9 cellular contexts compared by ENCODE assay signal in the genomic region with DNA sequence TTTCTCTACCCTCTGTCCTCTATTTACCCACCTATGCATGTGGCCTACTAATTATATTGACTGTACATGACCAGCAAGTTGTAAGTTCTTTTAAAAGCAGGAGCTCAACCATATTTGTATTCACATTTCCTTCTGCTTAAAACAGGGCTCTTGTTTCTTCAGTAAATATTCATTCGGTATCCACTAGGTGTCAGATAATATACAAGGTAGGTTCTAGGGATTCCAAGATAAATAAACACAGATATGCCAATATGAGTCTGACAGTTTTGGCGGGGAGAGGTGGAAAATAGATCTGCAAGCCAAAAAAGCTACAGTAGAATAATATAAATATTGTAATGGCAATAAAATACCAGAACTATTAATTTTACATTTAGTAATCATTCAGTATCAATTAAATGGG. TPM values are rescaled to one million over a fixed set of nuclear protein-coding genes. Genes with fewer than 3 reads are reported as not detected.
A peak's percentile ranks its signal among the peaks of the same experiment; 100 is the strongest.
DNase-seq lines count a peak whose midpoint lies in the region; TF ChIP-seq lines count a peak whose summit lies in the region.
"Had no signal": no experiment of that assay in that cellular context is flagged by ENCODE, and none has a peak within 500 bp of the region (broad histone marks: within the 10 kb centered on the region; RNA-seq: fewer than 3 reads in every experiment).

No MANE protein-coding gene starts in this region.

- peak; percentile 10 for DNase-seq in NOMO-1 treated with DMSO at 0.1 percent for 48 hours (lab: John Stamatoyannopoulos, UW; ENCODE audit: unreplicated experiment)
- no peak for DNase-seq in NOMO-1 (lab: John Stamatoyannopoulos, UW; ENCODE audit: unreplicated experiment in 2 of 2)
- DNase-seq in NCI-H2227 (lab: John Stamatoyannopoulos, UW; ENCODE audit: unreplicated experiment), result peak; percentile 3
- DNase-seq in chondrocyte (ENCODE audit: low spot score), result no peak
- DNase-seq in renal cortical epithelial cell (ENCODE audit: low read depth), result peak; percentile 53
- no peak for DNase-seq in activated effector memory CD4-positive, alpha-beta T cell treated with anti-CD3 and anti-CD28 coated beads, Interleukin-2, amount 50 U/mL, for 16 hours
- no peak for DNase-seq in amniotic stem cell (lab: John Stamatoyannopoulos, UW)
- no peak for DNase-seq in CD14-positive monocyte (ENCODE audit: low spot score)
- DNase-seq: nucleus accumbens had no signal

- intact Hi-C loops in CD14-positive monocyte (cut with micrococcal nuclease), result no loop called here

- TF ChIP-seq CTCF in chondrocyte (IDR thresholded peaks at IDR 0.05) (peak; percentile 59), CD14-positive monocyte (IDR thresholded peaks at IDR 0.05) (no peak)

- H3K27ac Mint-ChIP-seq in chondrocyte (ENCODE audit: unreplicated experiment), result no peak overlapping the region
- no peak overlapping the region for H3K27ac Mint-ChIP-seq in CD14-positive monocyte

- H3K27me3 Mint-ChIP-seq in chondrocyte (ENCODE audit: low read depth) (no peaks in the 10 kb centered on the region), CD14-positive monocyte (ENCODE audit: low read depth in 3 of 3) (peaks cover 0 to 2% (median 2%) of the 10 kb centered on the region in 3 donors)

- H3K4me3 Mint-ChIP-seq in chondrocyte (ENCODE audit: unreplicated experiment) (no peak overlapping the region), CD14-positive monocyte (no peak overlapping the region)

- H3K4me1 Mint-ChIP-seq in chondrocyte (ENCODE audit: low read depth) (no peaks in the 10 kb centered on the region), CD14-positive monocyte (no peaks in the 10 kb centered on the region)

- H3K36me3 Mint-ChIP-seq in chondrocyte (ENCODE audit: low read depth) (no peaks in the 10 kb centered on the region), CD14-positive monocyte (no peaks in the 10 kb centered on the region)

- no peaks in the 10 kb centered on the region for H3K9me3 Mint-ChIP-seq in chondrocyte (ENCODE audit: low read depth)
- no peaks in the 10 kb centered on the region for H3K9me3 Mint-ChIP-seq in CD14-positive monocyte

RNA-seq across cellular contexts. Expression of gene RAB30, which starts 15.3 kb away (rescaled TPM):
- total RNA-seq in chondrocyte, result 52.6 to 55.2 TPM (median 54.0 TPM) in 3 replicates
- total RNA-seq in renal cortical epithelial cell, result 8.3 and 24.0 TPM in 2 replicates
- under 1 TPM; 0.54 to 0.67 TPM for polyA plus RNA-seq in CD14-positive monocyte

Comparison
In these comparisons a context has a peak if more than half of its experiments do, and no peak if none do; other contexts are left out.
1. DNase-seq: peak in NOMO-1 treated with DMSO at 0.1 percent for 48 hours (single experiment), NCI-H2227 (single experiment) and renal cortical epithelial cell (single experiment); none in NOMO-1 (0 of 2), chondrocyte (single experiment), activated effector memory CD4-positive, alpha-beta T cell treated with anti-CD3 and anti-CD28 coated beads, Interleukin-2, amount 50 U/mL, for 16 hours (single experiment), amniotic stem cell (single experiment) and CD14-positive monocyte (single experiment).